Comparison of ENCODE assay signal across 8 cellular contexts in the genomic region with DNA sequence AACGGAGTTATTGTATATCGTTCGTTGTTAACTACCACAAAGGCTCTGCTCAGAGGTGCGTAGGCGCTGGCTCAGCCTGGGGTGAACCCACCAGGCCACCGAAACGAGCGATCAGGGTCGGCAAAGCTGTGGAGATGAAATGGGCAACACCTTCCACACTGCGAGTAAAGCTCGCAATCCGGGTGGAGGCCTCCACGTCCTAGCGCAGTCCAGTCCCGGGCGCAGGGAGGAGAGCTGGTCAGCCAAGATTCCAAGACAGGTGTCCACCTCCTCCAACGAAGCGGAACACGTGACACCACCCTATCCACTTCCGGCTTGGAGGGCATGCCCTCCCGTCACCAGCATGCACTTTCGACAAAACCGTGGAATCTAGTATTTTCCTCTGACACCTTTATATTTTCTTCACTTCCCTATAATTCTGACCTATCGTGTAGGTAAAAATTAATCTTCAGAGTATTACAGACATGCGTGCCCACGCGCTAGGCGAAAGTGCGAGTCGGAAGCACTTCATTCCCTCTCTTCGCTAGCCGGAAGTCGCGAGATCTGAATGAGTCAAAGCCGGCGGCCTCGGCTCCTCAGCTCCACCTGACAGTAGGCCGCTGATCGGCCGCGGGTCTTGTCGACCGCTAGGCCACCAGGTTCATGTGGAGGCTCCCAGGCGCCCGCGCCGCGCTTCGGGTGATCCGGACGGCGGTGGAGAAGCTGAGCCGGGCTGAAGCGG. TPM values are rescaled to one million over a fixed set of nuclear protein-coding genes. Genes with fewer than 3 reads are reported as not detected.
DNase-seq lines count a peak whose midpoint lies in the region; ATAC-seq and TF ChIP-seq lines count a peak whose summit lies in the region.

A gene with protein sequence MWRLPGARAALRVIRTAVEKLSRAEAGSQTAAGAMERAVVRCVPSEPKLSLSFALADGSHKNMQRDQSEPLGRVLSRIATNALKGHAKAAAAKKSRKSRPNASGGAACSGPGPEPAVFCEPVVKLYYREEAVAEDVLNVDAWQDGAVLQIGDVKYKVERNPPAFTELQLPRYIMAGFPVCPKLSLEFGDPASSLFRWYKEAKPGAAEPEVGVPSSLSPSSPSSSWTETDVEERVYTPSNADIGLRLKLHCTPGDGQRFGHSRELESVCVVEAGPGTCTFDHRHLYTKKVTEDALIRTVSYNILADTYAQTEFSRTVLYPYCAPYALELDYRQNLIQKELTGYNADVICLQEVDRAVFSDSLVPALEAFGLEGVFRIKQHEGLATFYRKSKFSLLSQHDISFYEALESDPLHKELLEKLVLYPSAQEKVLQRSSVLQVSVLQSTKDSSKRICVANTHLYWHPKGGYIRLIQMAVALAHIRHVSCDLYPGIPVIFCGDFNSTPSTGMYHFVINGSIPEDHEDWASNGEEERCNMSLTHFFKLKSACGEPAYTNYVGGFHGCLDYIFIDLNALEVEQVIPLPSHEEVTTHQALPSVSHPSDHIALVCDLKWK (plus strand): TSS at position 537 of the 721 bp plus-strand sequence. CDS start 106 bp downstream, at position 643.

- CTCF ChIA-PET in activated CD8-positive, alpha-beta memory T cell treated with anti-CD3 and anti-CD28 coated beads, Interleukin-2, amount 10 ng/mL, durations not matched to agents 7 days and 5 days (lab: Charles Lee) = interaction anchor here (1.3 to 3.3 kb wide), 4 partner anchors 37 to 158 kb away, joined by 3 to 18 read pairs (median 8); a partner anchor contains a TSS

- peaks cover 3% of the 10 kb centered on the region for H3K27me3 ChIP-seq in NT2/D1 (ENCODE audit: insufficient read depth, insufficient read length)
- peaks cover 10% of the 10 kb centered on the region for H3K27me3 ChIP-seq in endodermal cell (ENCODE audit: control insufficient read depth, insufficient read depth, low read length, poor library complexity, severe bottlenecking)

- H3K27me3 Mint-ChIP-seq in activated CD8-positive, alpha-beta memory T cell treated with anti-CD3 and anti-CD28 coated beads, Interleukin-2, amount 10 ng/mL, durations not matched to agents 7 days and 5 days = no peaks in the 10 kb centered on the region
- no peaks in the 10 kb centered on the region for H3K27me3 Mint-ChIP-seq in endodermal cell (ENCODE audit: insufficient read depth)

- 23 to 28% methylated on average over 39 to 54 of the region's 54 CpGs for WGBS in endodermal cell (ENCODE audit: insufficient coverage in 1 of 2, insufficient read length in 1 of 2), 2 experiments

- H3K4me1 ChIP-seq in NT2/D1 (ENCODE audit: insufficient read depth, insufficient read length) = no peaks in the 10 kb centered on the region
- no peaks in the 10 kb centered on the region for H3K4me1 ChIP-seq in endodermal cell (ENCODE audit: control insufficient read depth, insufficient read depth, low read length)

- H3K27ac Mint-ChIP-seq in activated CD8-positive, alpha-beta memory T cell treated with anti-CD3 and anti-CD28 coated beads, Interleukin-2, amount 10 ng/mL, durations not matched to agents 7 days and 5 days = peak within 1 kb of the TSS; percentile 98
- peak within 1 kb of the TSS; percentile 98 for H3K27ac Mint-ChIP-seq in endodermal cell

- TF ChIP-seq CTCF in GM20000 (IDR thresholded peaks at IDR 0.05; ENCODE audit: extremely low read depth, missing control alignments) (no peak), endodermal cell (conservative IDR thresholded peaks at IDR 0.05) (peak; percentile 29)

- H3K27ac ChIP-seq in endodermal cell (ENCODE audit: low read depth, low read length) = peak within 1 kb of the TSS; percentile 48

- H3K4me3 ChIP-seq in NT2/D1 (ENCODE audit: insufficient read length, low read depth) = peak within 1 kb of the TSS; percentile 98
- H3K4me3 ChIP-seq in endodermal cell (ENCODE audit: low read length) = peak within 1 kb of the TSS; percentile 85

- no peaks in the 10 kb centered on the region for H3K9me3 Mint-ChIP-seq in activated CD8-positive, alpha-beta memory T cell treated with anti-CD3 and anti-CD28 coated beads, Interleukin-2, amount 10 ng/mL, durations not matched to agents 7 days and 5 days (ENCODE audit: low read depth)
- H3K9me3 Mint-ChIP-seq in endodermal cell = peaks cover 1% of the 10 kb centered on the region

- peaks cover 38% of the 10 kb centered on the region for H3K36me3 ChIP-seq in NT2/D1 (ENCODE audit: insufficient read depth, insufficient read length, low read length)
- peaks cover 12% of the 10 kb centered on the region for H3K36me3 ChIP-seq in endodermal cell (ENCODE audit: control insufficient read depth, insufficient read depth, low read length)

- peak; percentile 58 for DNase-seq in COR-L47 (lab: John Stamatoyannopoulos, UW)
- DNase-seq in GM20000 (ENCODE audit: low spot score) = peak; percentile 83
- peak; percentile 93 for DNase-seq in HT-29 (ENCODE audit: low spot score)
- DNase-seq in NT2/D1 (ENCODE audit: low read depth, low spot score) = peak; percentile 82
- peak; percentile 90 for DNase-seq in activated CD8-positive, alpha-beta memory T cell treated with anti-CD3 and anti-CD28 coated beads, Interleukin-2, amount 10 ng/mL, durations not matched to agents 7 days and 5 days
- DNase-seq in endodermal cell = peak; percentile 93
- DNase-seq in mesenteric fat pad (ENCODE audit: low spot score) = peak; percentile 95
- DNase-seq in stimulated activated CD8-positive, alpha-beta memory T cell treated with anti-CD3 and anti-CD28 coated beads, Interleukin-15, amount 100 ng/mL, for 1 hour (ENCODE audit: low read depth) = peak; percentile 64

- H3K4me1 Mint-ChIP-seq in activated CD8-positive, alpha-beta memory T cell treated with anti-CD3 and anti-CD28 coated beads, Interleukin-2, amount 10 ng/mL, durations not matched to agents 7 days and 5 days = peaks cover 39% of the 10 kb centered on the region
- H3K4me1 Mint-ChIP-seq in endodermal cell = peaks cover 13% of the 10 kb centered on the region

- peak within 1 kb of the TSS; percentile 97 for H3K4me3 Mint-ChIP-seq in activated CD8-positive, alpha-beta memory T cell treated with anti-CD3 and anti-CD28 coated beads, Interleukin-2, amount 10 ng/mL, durations not matched to agents 7 days and 5 days
- peak within 1 kb of the TSS; percentile 75 for H3K4me3 Mint-ChIP-seq in endodermal cell

- H3K9me3 ChIP-seq in NT2/D1 (ENCODE audit: insufficient read depth, low read length) = no peaks in the 10 kb centered on the region
- H3K9me3 ChIP-seq in endodermal cell (ENCODE audit: control insufficient read depth, low read length) = peaks cover 5% of the 10 kb centered on the region

- peak; percentile 84 for ATAC-seq in activated CD8-positive, alpha-beta memory T cell treated with anti-CD3 and anti-CD28 coated beads, Interleukin-2, amount 10 ng/mL, durations not matched to agents 7 days and 5 days

- peaks cover 32% of the 10 kb centered on the region for H3K36me3 Mint-ChIP-seq in activated CD8-positive, alpha-beta memory T cell treated with anti-CD3 and anti-CD28 coated beads, Interleukin-2, amount 10 ng/mL, durations not matched to agents 7 days and 5 days
- peaks cover 12% of the 10 kb centered on the region for H3K36me3 Mint-ChIP-seq in endodermal cell (ENCODE audit: low read depth)

- peak within 1 kb of the TSS; percentile 98 for H3K9ac ChIP-seq in NT2/D1 (ENCODE audit: insufficient read length, low read depth)
- peak within 1 kb of the TSS; percentile 60 for H3K9ac ChIP-seq in endodermal cell (ENCODE audit: extremely low read depth, low read length, poor library complexity, severe bottlenecking)

RNA-seq across cellular contexts. Expression of the gene that starts here (rescaled TPM):
- 15.3 and 16.6 TPM in 2 replicates for total RNA-seq in HT-29 (2014; rRNA removed; shearing (Covaris generic))
- 10 to 100 TPM; 30.3 to 36.5 TPM for total RNA-seq in activated CD8-positive, alpha-beta memory T cell treated with anti-CD3 and anti-CD28 coated beads, Interleukin-2, amount 10 ng/mL, durations not matched to agents 7 days and 5 days
- total RNA-seq in endodermal cell (10 to 100 TPM; 10.5 to 12.5 TPM), mesenteric fat pad (26.7 TPM)
- polyA plus RNA-seq in endodermal cell (2013, experiment 1 of 2) = 11.1 TPM
- 11.3 TPM for polyA plus RNA-seq in endodermal cell (2013, experiment 2 of 2)

Comparison
In these comparisons a context has a peak if more than half of its experiments do, and no peak if none do; other contexts are left out.
1. Peak in every context shown above with its lines: DNase-seq, ATAC-seq, H3K4me3 ChIP-seq and H3K27ac ChIP-seq.